8 cellular contexts compared by ENCODE assay signal in genomic region chr9:125558453-125559084, GRCh38.
DNase-seq lines count a peak whose midpoint lies in the region; ATAC-seq and TF ChIP-seq lines count a peak whose summit lies in the region.

No MANE protein-coding gene starts in this region.

- H3K36me3 ChIP-seq in SU-DHL-6 (ENCODE audit: low read length) (no peaks in the 10 kb centered on the region), hepatocyte (replicated peaks; ENCODE audit: insufficient read depth, low read depth) (no peaks in the 10 kb centered on the region), gastrocnemius medialis (peaks cover 0 to 7% of the 10 kb centered on the region in 2 donors)

- no peak overlapping the region for H3K9ac ChIP-seq in SU-DHL-6 (ENCODE audit: low read length)

- intact Hi-C loops in gastrocnemius medialis (cut with DNase I; ENCODE audit: low total_unique reads): loop anchor here (1.0 kb wide), 1 partner anchor 73 kb away; no protein-coding TSS in a partner anchor

- TF ChIP-seq POLR2A in gastrocnemius medialis (IDR thresholded peaks at IDR 0.05): no peak

- DNase-seq in SIG-M5 treated with dmso at 0.1 percent for 504 hours (lab: John Stamatoyannopoulos, UW; ENCODE audit: unreplicated experiment) (peak; percentile 65), SIG-M5 (lab: John Stamatoyannopoulos, UW) (no peak), NCI-H1105 treated with DMSO at 0.1 percent for 48 hours (lab: John Stamatoyannopoulos, UW) (peak; percentile 74), amygdala (lab: John Stamatoyannopoulos, UW) (peak in 34 of 56 donors; percentile 2 to 82 (median 26)), hepatocyte (ENCODE audit: low spot score) (peak; percentile 84), gastrocnemius medialis (peak; percentile 16 to 28)

- no peak overlapping the region for H2AFZ ChIP-seq in SU-DHL-6 (ENCODE audit: low read depth, low read length, severe bottlenecking)
- no peak overlapping the region for H2AFZ ChIP-seq in hepatocyte

- H3K27me3 ChIP-seq in SU-DHL-6 (ENCODE audit: low read length) (no peaks in the 10 kb centered on the region), hepatocyte (no peaks in the 10 kb centered on the region), gastrocnemius medialis (no peaks in the 10 kb centered on the region)

- TF ChIP-seq CTCF in SU-DHL-6 (IDR thresholded peaks at IDR 0.05; ENCODE audit: insufficient read depth, low read length, poor library complexity, severe bottlenecking) (peak; percentile 71), hepatocyte (IDR thresholded peaks at IDR 0.05; ENCODE audit: poor library complexity) (peak; percentile 78), gastrocnemius medialis (IDR thresholded peaks at IDR 0.05 in 4 of 5, conservative IDR thresholded peaks at IDR 0.05 in 1 of 5) (peak; percentile 50 to 72 (median 60))

- in situ Hi-C loops in gastrocnemius medialis (cut with MboI; ENCODE audit: low sequenced_read_pairs in 4 of 4): no loop called here

- H3K79me2 ChIP-seq in SU-DHL-6 (ENCODE audit: insufficient read depth, low read length) (no peaks in the 10 kb centered on the region), hepatocyte (no peaks in the 10 kb centered on the region)

- H3K9me3 ChIP-seq in SU-DHL-6 (ENCODE audit: insufficient read depth, low read length) (no peaks in the 10 kb centered on the region), hepatocyte (ENCODE audit: low read depth) (no peaks in the 10 kb centered on the region), gastrocnemius medialis (no peaks in the 10 kb centered on the region)

- ATAC-seq in gastrocnemius medialis (peak; percentile 58 to 73), GM19455 (IDR thresholded peaks at IDR 0.05; ENCODE audit: unreplicated experiment) (no peak)

- H3F3A ChIP-seq in SU-DHL-6 (ENCODE audit: insufficient read depth): no peaks in the 10 kb centered on the region

- no peak overlapping the region for H3K4me3 ChIP-seq in SU-DHL-6 (ENCODE audit: insufficient read depth, low read length, poor library complexity, severe bottlenecking)
- no peak overlapping the region for H3K4me3 ChIP-seq in hepatocyte
- H3K4me3 ChIP-seq in gastrocnemius medialis: no peak overlapping the region

- H4K20me1 ChIP-seq in SU-DHL-6 (ENCODE audit: low read depth, low read length) (no peaks in the 10 kb centered on the region), hepatocyte (ENCODE audit: insufficient read depth, poor library complexity, severe bottlenecking) (no peaks in the 10 kb centered on the region)

- no peak overlapping the region for H3K27ac ChIP-seq in SU-DHL-6 (ENCODE audit: low read depth, low read length)
- no peak overlapping the region for H3K27ac ChIP-seq in hepatocyte
- H3K27ac ChIP-seq in gastrocnemius medialis: no peak overlapping the region

- WGBS in hepatocyte (ENCODE audit: low lambda C conversion rate, missing lambda C conversion rate): 48% methylated on average over 2 of the region's 2 CpGs

- H3K4me2 ChIP-seq in SU-DHL-6 (ENCODE audit: low read depth, low read length, poor library complexity, severe bottlenecking): no peak overlapping the region
- no peak overlapping the region for H3K4me2 ChIP-seq in hepatocyte

- H3K4me1 ChIP-seq in hepatocyte (ENCODE audit: insufficient read depth) (no peaks in the 10 kb centered on the region), gastrocnemius medialis (peaks cover 6 to 8% of the 10 kb centered on the region in 2 donors)

- no peaks in the 10 kb centered on the region for H3K9me2 ChIP-seq in SU-DHL-6 (replicated peaks; ENCODE audit: insufficient read depth, low read length)
- H3K9me2 ChIP-seq in hepatocyte (replicated peaks; ENCODE audit: insufficient read depth): no peaks in the 10 kb centered on the region
